In genomic region chr17:78186689-78187595, GRCh38 we compare ENCODE assay signal across 8 cellular contexts. TPM values are rescaled to one million over a fixed set of nuclear protein-coding genes. Genes with fewer than 3 reads are reported as not detected.
DNase-seq lines count a peak whose midpoint lies in the region; ATAC-seq lines count a peak whose summit lies in the region.

A gene with protein sequence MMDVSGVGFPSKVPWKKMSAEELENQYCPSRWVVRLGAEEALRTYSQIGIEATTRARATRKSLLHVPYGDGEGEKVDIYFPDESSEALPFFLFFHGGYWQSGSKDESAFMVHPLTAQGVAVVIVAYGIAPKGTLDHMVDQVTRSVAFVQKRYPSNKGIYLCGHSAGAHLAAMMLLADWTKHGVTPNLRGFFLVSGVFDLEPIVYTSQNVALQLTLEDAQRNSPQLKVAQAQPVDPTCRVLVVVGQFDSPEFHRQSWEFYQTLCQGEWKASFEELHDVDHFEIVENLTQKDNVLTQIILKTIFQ (plus strand): TSS chr17:78187362. CDS start chr17:78187371, 9 bp downstream.
TSS of gene TK1 (minus strand) at chr17:78187052. CDS start at chr17:78186994, 58 bp downstream.

- peak within 1 kb of the TSS; percentile 89 for H3K9ac ChIP-seq in Karpas-422 (ENCODE audit: low read length)

- ATAC-seq in GM21825 (IDR thresholded peaks at IDR 0.05; ENCODE audit: unreplicated experiment) = peak; percentile 93
- ATAC-seq in natural killer cell treated with Interleukin-12 subunit alpha and Interleukin-12 subunit beta and Interleukin-15 and Interleukin-18, amount 100 ng/mL, for 72 hours = peak; percentile 98 to 99
- ATAC-seq in stimulated activated naive CD8-positive, alpha-beta T cell treated with anti-CD3 and anti-CD28 coated beads, Interleukin-15, Interleukin-2, amounts not matched to agents 100 U/mL and 50 U/mL, for 24 hours = peak; percentile 98

- no peaks in the 10 kb centered on the region for H3K36me3 Mint-ChIP-seq in natural killer cell treated with Interleukin-12 subunit alpha and Interleukin-12 subunit beta and Interleukin-15 and Interleukin-18, amount 100 ng/mL, for 72 hours

- no peaks in the 10 kb centered on the region for H3K9me3 Mint-ChIP-seq in natural killer cell treated with Interleukin-12 subunit alpha and Interleukin-12 subunit beta and Interleukin-15 and Interleukin-18, amount 100 ng/mL, for 72 hours

- no peaks in the 10 kb centered on the region for H3K27me3 ChIP-seq in Karpas-422 (ENCODE audit: low read length)

- H3K4me2 ChIP-seq in Karpas-422 (ENCODE audit: low read depth, low read length, poor library complexity, severe bottlenecking) = peak within 1 kb of the TSS; percentile 89

- H3K4me1 Mint-ChIP-seq in natural killer cell treated with Interleukin-12 subunit alpha and Interleukin-12 subunit beta and Interleukin-15 and Interleukin-18, amount 100 ng/mL, for 72 hours (ENCODE audit: low read depth in 2 of 2) = peaks cover 11 to 14% of the 10 kb centered on the region in 2 donors

- no peaks in the 10 kb centered on the region for H3K9me2 ChIP-seq in Karpas-422 (replicated peaks; ENCODE audit: insufficient read depth, low read length)

- H3K27me3 Mint-ChIP-seq in natural killer cell treated with Interleukin-12 subunit alpha and Interleukin-12 subunit beta and Interleukin-15 and Interleukin-18, amount 100 ng/mL, for 72 hours = no peaks in the 10 kb centered on the region

- 0 out of 2 replicates have a peak, but pooled peaks cover 9% of the 10 kb centered on the region for H4K20me1 ChIP-seq in Karpas-422 (ENCODE audit: insufficient read depth, low read depth, low read length)

- H3K27ac ChIP-seq in Karpas-422 (ENCODE audit: low read length) = peak within 1 kb of the TSS; percentile 64

- H3K4me3 Mint-ChIP-seq in natural killer cell treated with Interleukin-12 subunit alpha and Interleukin-12 subunit beta and Interleukin-15 and Interleukin-18, amount 100 ng/mL, for 72 hours = peak within 1 kb of the TSS; percentile 85

- H2AFZ ChIP-seq in Karpas-422 (ENCODE audit: low read length) = no peak within 1 kb of the TSS

- H3K4me3 ChIP-seq in Karpas-422 (ENCODE audit: low read length) = peak within 1 kb of the TSS; percentile 93

- H3K36me3 ChIP-seq in Karpas-422 (ENCODE audit: insufficient read depth, low read length) = peaks cover 15% of the 10 kb centered on the region

- H3K4me1 ChIP-seq in Karpas-422 (ENCODE audit: low read length) = peaks cover 49% of the 10 kb centered on the region

- H3K79me2 ChIP-seq in Karpas-422 (ENCODE audit: low read length) = peaks cover 43% of the 10 kb centered on the region

- peak within 1 kb of the TSS; percentile 30 to 51 for H3K27ac Mint-ChIP-seq in natural killer cell treated with Interleukin-12 subunit alpha and Interleukin-12 subunit beta and Interleukin-15 and Interleukin-18, amount 100 ng/mL, for 72 hours

- no peaks in the 10 kb centered on the region for H3K9me3 ChIP-seq in Karpas-422 (ENCODE audit: low read length)

- peak; percentile 97 for DNase-seq in EH (ENCODE audit: low read depth)
- DNase-seq in Karpas-422 = peak; percentile 99
- DNase-seq in RPMI8226 = peak; percentile 97
- peak; percentile 55 to 75 for DNase-seq in activated T-helper 1 cell treated with anti-CD3 and anti-CD28 coated beads, Interleukin-2, amount 50 U/mL, for 16 hours (ENCODE audit: low read depth in 1 of 2, low spot score in 1 of 2)
- DNase-seq in fibroblast of peridontal ligament (ENCODE audit: extremely low read depth) = peak; percentile 95
- peak; percentile 96 for DNase-seq in natural killer cell treated with Interleukin-12 subunit alpha and Interleukin-12 subunit beta and Interleukin-15 and Interleukin-18, amount 100 ng/mL, for 72 hours (ENCODE audit: low spot score)
- DNase-seq in stimulated activated naive CD8-positive, alpha-beta T cell treated with anti-CD3 and anti-CD28 coated beads, Interleukin-15, Interleukin-2, amounts not matched to agents 100 U/mL and 50 U/mL, for 24 hours = peak; percentile 99

RNA-seq across cellular contexts. Expression of the first gene that starts in this region (rescaled TPM):
- total RNA-seq in Karpas-422 (2014; rRNA removed; shearing (Covaris generic); ENCODE audit: low replicate concordance) = 94.3 and 104 TPM in 2 replicates
- total RNA-seq in natural killer cell treated with Interleukin-12 subunit alpha and Interleukin-12 subunit beta and Interleukin-15 and Interleukin-18, amount 100 ng/mL, for 72 hours = 10 to 100 TPM; 17.0 to 49.7 TPM

RNA-seq across cellular contexts. Expression of gene TK1, which starts in this region (rescaled TPM):
- total RNA-seq in Karpas-422 (2014; rRNA removed; shearing (Covaris generic); ENCODE audit: low replicate concordance) = 22.7 and 48.0 TPM in 2 replicates
- total RNA-seq in natural killer cell treated with Interleukin-12 subunit alpha and Interleukin-12 subunit beta and Interleukin-15 and Interleukin-18, amount 100 ng/mL, for 72 hours = 100 to 1,000 TPM in 1 of 2 donors, 10 to 100 TPM in 1; 66.8 to 138 TPM

Comparison
In these comparisons a context has a peak if more than half of its experiments do, and no peak if none do; other contexts are left out.
1. Peak in every context shown above with its lines: DNase-seq, ATAC-seq, H3K4me3 ChIP-seq and H3K27ac ChIP-seq.